Comparison of ENCODE assay signal across 1 cellular context in the genomic region with DNA sequence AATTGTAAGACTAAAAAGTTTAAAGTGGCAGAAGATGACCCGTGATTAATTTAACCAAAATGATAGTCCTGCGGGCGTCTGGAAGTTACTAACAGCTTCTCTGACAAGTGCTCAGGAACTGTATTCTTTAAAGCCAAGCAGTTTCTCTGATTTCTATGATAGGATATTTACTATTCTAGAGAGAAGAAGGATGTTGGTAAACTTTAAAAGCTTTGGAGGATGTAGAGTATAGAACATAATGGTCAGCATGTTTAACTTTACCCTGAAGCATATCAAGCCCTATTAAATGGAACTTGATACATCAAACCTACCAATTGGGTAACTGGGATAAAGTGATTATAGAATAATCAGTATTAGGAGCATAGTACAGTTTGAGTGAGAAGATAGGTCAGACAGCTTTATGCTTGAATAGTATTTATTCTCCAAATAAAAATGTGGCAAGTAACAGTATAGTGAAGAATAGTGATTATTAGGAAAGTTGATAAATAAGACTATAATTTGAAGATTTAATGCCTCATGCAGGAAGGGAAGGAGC.
TF ChIP-seq lines count a peak whose summit lies in the region.

No MANE protein-coding gene starts in this region.

TF ChIP-seq in H1, 55 proteins besides CTCF, POLR2A, EP300 and RAD21 (continued from another document):
- TF ChIP-seq, protein P1, sequence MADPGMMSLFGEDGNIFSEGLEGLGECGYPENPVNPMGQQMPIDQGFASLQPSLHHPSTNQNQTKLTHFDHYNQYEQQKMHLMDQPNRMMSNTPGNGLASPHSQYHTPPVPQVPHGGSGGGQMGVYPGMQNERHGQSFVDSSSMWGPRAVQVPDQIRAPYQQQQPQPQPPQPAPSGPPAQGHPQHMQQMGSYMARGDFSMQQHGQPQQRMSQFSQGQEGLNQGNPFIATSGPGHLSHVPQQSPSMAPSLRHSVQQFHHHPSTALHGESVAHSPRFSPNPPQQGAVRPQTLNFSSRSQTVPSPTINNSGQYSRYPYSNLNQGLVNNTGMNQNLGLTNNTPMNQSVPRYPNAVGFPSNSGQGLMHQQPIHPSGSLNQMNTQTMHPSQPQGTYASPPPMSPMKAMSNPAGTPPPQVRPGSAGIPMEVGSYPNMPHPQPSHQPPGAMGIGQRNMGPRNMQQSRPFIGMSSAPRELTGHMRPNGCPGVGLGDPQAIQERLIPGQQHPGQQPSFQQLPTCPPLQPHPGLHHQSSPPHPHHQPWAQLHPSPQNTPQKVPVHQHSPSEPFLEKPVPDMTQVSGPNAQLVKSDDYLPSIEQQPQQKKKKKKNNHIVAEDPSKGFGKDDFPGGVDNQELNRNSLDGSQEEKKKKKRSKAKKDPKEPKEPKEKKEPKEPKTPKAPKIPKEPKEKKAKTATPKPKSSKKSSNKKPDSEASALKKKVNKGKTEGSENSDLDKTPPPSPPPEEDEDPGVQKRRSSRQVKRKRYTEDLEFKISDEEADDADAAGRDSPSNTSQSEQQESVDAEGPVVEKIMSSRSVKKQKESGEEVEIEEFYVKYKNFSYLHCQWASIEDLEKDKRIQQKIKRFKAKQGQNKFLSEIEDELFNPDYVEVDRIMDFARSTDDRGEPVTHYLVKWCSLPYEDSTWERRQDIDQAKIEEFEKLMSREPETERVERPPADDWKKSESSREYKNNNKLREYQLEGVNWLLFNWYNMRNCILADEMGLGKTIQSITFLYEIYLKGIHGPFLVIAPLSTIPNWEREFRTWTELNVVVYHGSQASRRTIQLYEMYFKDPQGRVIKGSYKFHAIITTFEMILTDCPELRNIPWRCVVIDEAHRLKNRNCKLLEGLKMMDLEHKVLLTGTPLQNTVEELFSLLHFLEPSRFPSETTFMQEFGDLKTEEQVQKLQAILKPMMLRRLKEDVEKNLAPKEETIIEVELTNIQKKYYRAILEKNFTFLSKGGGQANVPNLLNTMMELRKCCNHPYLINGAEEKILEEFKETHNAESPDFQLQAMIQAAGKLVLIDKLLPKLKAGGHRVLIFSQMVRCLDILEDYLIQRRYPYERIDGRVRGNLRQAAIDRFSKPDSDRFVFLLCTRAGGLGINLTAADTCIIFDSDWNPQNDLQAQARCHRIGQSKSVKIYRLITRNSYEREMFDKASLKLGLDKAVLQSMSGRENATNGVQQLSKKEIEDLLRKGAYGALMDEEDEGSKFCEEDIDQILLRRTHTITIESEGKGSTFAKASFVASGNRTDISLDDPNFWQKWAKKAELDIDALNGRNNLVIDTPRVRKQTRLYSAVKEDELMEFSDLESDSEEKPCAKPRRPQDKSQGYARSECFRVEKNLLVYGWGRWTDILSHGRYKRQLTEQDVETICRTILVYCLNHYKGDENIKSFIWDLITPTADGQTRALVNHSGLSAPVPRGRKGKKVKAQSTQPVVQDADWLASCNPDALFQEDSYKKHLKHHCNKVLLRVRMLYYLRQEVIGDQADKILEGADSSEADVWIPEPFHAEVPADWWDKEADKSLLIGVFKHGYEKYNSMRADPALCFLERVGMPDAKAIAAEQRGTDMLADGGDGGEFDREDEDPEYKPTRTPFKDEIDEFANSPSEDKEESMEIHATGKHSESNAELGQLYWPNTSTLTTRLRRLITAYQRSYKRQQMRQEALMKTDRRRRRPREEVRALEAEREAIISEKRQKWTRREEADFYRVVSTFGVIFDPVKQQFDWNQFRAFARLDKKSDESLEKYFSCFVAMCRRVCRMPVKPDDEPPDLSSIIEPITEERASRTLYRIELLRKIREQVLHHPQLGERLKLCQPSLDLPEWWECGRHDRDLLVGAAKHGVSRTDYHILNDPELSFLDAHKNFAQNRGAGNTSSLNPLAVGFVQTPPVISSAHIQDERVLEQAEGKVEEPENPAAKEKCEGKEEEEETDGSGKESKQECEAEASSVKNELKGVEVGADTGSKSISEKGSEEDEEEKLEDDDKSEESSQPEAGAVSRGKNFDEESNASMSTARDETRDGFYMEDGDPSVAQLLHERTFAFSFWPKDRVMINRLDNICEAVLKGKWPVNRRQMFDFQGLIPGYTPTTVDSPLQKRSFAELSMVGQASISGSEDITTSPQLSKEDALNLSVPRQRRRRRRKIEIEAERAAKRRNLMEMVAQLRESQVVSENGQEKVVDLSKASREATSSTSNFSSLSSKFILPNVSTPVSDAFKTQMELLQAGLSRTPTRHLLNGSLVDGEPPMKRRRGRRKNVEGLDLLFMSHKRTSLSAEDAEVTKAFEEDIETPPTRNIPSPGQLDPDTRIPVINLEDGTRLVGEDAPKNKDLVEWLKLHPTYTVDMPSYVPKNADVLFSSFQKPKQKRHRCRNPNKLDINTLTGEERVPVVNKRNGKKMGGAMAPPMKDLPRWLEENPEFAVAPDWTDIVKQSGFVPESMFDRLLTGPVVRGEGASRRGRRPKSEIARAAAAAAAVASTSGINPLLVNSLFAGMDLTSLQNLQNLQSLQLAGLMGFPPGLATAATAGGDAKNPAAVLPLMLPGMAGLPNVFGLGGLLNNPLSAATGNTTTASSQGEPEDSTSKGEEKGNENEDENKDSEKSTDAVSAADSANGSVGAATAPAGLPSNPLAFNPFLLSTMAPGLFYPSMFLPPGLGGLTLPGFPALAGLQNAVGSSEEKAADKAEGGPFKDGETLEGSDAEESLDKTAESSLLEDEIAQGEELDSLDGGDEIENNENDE (IDR thresholded peaks at IDR 0.05; ENCODE audit: insufficient replicate concordance, low read length), result no peak
